In the genomic region with DNA sequence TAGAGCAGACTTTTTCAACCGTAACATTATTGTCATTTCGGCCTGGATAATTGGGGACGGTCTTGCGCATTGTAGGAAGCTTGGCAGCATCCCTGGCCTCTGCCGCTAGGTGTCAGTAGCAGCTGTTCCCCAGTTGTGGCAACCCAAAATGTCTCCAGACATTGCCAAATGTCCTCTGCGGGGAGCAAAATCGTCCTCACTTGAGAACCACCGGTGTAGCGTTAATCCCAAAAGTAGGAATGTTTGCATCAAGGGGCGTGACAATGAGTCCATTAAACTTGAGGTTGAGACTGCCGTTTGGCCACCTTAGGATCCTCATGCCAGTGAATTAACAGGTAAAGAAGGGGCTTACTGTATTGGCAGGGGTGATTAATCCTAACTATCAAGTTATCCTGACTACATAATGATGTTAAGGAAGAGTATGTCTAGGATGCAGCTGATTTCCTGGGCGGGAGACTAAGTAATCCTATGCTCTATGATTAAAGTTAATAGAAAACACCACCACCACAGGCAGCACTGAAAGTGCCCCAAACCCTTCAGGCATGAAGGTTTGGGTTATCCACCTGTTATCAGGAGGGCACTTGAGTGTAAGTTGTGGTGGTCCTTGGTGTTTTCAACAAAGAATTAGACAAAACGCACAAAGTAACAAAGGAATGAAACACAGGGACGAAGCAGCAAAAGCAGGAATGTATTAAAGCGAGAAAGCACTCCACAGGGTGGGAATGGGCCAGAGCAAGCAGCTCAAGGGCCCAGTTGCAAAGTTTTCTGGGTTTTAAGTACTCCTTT, we compare ENCODE assay signal across 1 cellular context.
TF ChIP-seq lines count a peak whose summit lies in the region.

No MANE protein-coding gene starts in this region.

TF ChIP-seq in SK-N-SH, 30 proteins besides CTCF, POLR2A, EP300 and RAD21 (continued from another document):
- TF ChIP-seq, protein P1, sequence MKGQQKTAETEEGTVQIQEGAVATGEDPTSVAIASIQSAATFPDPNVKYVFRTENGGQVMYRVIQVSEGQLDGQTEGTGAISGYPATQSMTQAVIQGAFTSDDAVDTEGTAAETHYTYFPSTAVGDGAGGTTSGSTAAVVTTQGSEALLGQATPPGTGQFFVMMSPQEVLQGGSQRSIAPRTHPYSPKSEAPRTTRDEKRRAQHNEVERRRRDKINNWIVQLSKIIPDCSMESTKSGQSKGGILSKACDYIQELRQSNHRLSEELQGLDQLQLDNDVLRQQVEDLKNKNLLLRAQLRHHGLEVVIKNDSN (IDR thresholded peaks at IDR 0.05; ENCODE audit: borderline replicate concordance, low read depth): no peak
- TF ChIP-seq, protein P2, sequence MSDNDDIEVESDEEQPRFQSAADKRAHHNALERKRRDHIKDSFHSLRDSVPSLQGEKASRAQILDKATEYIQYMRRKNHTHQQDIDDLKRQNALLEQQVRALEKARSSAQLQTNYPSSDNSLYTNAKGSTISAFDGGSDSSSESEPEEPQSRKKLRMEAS (IDR thresholded peaks at IDR 0.05; ENCODE audit: low read depth): no peak
- peak; percentile 42 for TF ChIP-seq CHD2 (IDR thresholded peaks at IDR 0.05; ENCODE audit: low read length, partially characterized antibody)
- TF ChIP-seq GATA2 (CRISPR knock-in tag; IDR thresholded peaks at IDR 0.05): no peak
- no peak for TF ChIP-seq RXRA (IDR thresholded peaks at IDR 0.05; ENCODE audit: borderline replicate concordance, low read depth)
- TF ChIP-seq YY1 (IDR thresholded peaks at IDR 0.05; ENCODE audit: low read depth): peak; percentile 66; the same call in 1 of the 2 replicates
- no peak for TF ChIP-seq GABPA (IDR thresholded peaks at IDR 0.05; ENCODE audit: low read depth)
- no peak for TF ChIP-seq ELF1 (IDR thresholded peaks at IDR 0.05)
- peak; percentile 91 for TF ChIP-seq SMC3 (IDR thresholded peaks at IDR 0.05; ENCODE audit: low read depth, low read length)
- no peak for TF ChIP-seq FOXM1 (IDR thresholded peaks at IDR 0.05; ENCODE audit: low read depth)
- no peak for TF ChIP-seq TEAD4 (IDR thresholded peaks at IDR 0.05; ENCODE audit: borderline replicate concordance, insufficient read depth)
- no peak for TF ChIP-seq EZH2phosphoT487 (IDR thresholded peaks at IDR 0.05; ENCODE audit: borderline replicate concordance, low read depth)
- TF ChIP-seq FOXJ3 (CRISPR knock-in tag; IDR thresholded peaks at IDR 0.05): no peak
- no peak for TF ChIP-seq FOSL2 (IDR thresholded peaks at IDR 0.05; ENCODE audit: borderline replicate concordance, low read depth)
- 0 out of 2 replicates have a peak, but pooled peaks have one; percentile 39 for TF ChIP-seq RCOR1 (IDR thresholded peaks at IDR 0.05; ENCODE audit: low read length)
- TF ChIP-seq, protein P3, sequence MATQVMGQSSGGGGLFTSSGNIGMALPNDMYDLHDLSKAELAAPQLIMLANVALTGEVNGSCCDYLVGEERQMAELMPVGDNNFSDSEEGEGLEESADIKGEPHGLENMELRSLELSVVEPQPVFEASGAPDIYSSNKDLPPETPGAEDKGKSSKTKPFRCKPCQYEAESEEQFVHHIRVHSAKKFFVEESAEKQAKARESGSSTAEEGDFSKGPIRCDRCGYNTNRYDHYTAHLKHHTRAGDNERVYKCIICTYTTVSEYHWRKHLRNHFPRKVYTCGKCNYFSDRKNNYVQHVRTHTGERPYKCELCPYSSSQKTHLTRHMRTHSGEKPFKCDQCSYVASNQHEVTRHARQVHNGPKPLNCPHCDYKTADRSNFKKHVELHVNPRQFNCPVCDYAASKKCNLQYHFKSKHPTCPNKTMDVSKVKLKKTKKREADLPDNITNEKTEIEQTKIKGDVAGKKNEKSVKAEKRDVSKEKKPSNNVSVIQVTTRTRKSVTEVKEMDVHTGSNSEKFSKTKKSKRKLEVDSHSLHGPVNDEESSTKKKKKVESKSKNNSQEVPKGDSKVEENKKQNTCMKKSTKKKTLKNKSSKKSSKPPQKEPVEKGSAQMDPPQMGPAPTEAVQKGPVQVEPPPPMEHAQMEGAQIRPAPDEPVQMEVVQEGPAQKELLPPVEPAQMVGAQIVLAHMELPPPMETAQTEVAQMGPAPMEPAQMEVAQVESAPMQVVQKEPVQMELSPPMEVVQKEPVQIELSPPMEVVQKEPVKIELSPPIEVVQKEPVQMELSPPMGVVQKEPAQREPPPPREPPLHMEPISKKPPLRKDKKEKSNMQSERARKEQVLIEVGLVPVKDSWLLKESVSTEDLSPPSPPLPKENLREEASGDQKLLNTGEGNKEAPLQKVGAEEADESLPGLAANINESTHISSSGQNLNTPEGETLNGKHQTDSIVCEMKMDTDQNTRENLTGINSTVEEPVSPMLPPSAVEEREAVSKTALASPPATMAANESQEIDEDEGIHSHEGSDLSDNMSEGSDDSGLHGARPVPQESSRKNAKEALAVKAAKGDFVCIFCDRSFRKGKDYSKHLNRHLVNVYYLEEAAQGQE (IDR thresholded peaks at IDR 0.05; ENCODE audit: low read depth, low read length): no peak
- TF ChIP-seq NRF1 (IDR thresholded peaks at IDR 0.05; ENCODE audit: low read depth, low read length): peak; percentile 51; the same call in 1 of the 2 replicates
- TF ChIP-seq POLR2AphosphoS5 (IDR thresholded peaks at IDR 0.05; ENCODE audit: low read depth, low read length): no peak
- no peak for TF ChIP-seq RFX5 (IDR thresholded peaks at IDR 0.05; ENCODE audit: low read length)
